ENCODE assay signal across 25 cellular contexts in genomic region chr16:50688867-50689266, GRCh38. TPM values are rescaled to one million over a fixed set of nuclear protein-coding genes. Genes with fewer than 3 reads are reported as not detected.
A peak's percentile ranks its signal among the peaks of the same experiment; 100 is the strongest.
DNase-seq lines count a peak whose midpoint lies in the region; ATAC-seq and TF ChIP-seq lines count a peak whose summit lies in the region.
"Had no signal": no experiment of that assay in that cellular context is flagged by ENCODE, and none has a peak within 500 bp of the region (broad histone marks: within the 10 kb centered on the region; RNA-seq: fewer than 3 reads in every experiment).

No MANE protein-coding gene starts in this region.

- no peak overlapping the region for H3K4me3 ChIP-seq in fibroblast of villous mesenchyme (ENCODE audit: low read depth, low read length)
- H3K4me3 ChIP-seq in upper lobe of right lung = no peak overlapping the region
- H3K4me3 ChIP-seq: Peyer's patch had no signal

- H3K27me3 ChIP-seq in upper lobe of right lung = no peaks in the 10 kb centered on the region
- H3K27me3 ChIP-seq: Peyer's patch had no signal

- peaks cover 25 to 35% (median 29%) of the 10 kb centered on the region in 3 donors for H3K4me1 Mint-ChIP-seq in IgD-negative memory B cell

- peaks cover 1% of the 10 kb centered on the region for H3K27me3 Mint-ChIP-seq in IgD-negative memory B cell

- peak overlapping the region in 2 of 3 donors; percentile 1 to 11 for H3K27ac Mint-ChIP-seq in IgD-negative memory B cell

- peak; percentile 52 for DNase-seq in CD1c-positive myeloid dendritic cell (ENCODE audit: extremely low spot score)
- DNase-seq in NOMO-1 treated with dmso at 0.1 percent for 144 hours (lab: John Stamatoyannopoulos, UW; ENCODE audit: unreplicated experiment) = peak; percentile 56
- DNase-seq in fibroblast of villous mesenchyme (ENCODE audit: low read depth) = peak; percentile 7
- no peak for DNase-seq in activated CD8-positive, alpha-beta memory T cell treated with anti-CD3 and anti-CD28 coated beads, Interleukin-2, amount 50 U/mL, for 4 hours
- no peak for DNase-seq in upper lobe of right lung
- no peak for DNase-seq in T-helper 9 cell
- DNase-seq: C1 segment of cervical spinal cord; CD8-positive, alpha-beta memory T cell; DMS 273 treated with DMSO at 0.1 percent for 48 hours; DND-41; H7; Karpas-422; NCI-H1092; NCI-H1436; NCI-H187 treated with DMSO at 0.1 percent for 48 hours; NCI-H2107; NCI-H524; NCI-H774; OCI-M1; Peyer's patch; SHP77 treated with DMSO at 0.1 percent for 48 hours had no signal

- no peak overlapping the region for H3K4me3 Mint-ChIP-seq in IgD-negative memory B cell
- H3K4me3 Mint-ChIP-seq: CD8-positive, alpha-beta memory T cell had no signal

- no peaks in the 10 kb centered on the region for H3K36me3 Mint-ChIP-seq in IgD-negative memory B cell
- H3K36me3 Mint-ChIP-seq: CD8-positive, alpha-beta memory T cell had no signal

- intact Hi-C loops in upper lobe of right lung (cut with DNase I) = no loop called here

- ATAC-seq in upper lobe of right lung (no peak), HG03469 (IDR thresholded peaks at IDR 0.05; ENCODE audit: unreplicated experiment) (no peak)

- no peaks in the 10 kb centered on the region for H3K9me3 ChIP-seq in upper lobe of right lung
- H3K9me3 ChIP-seq: Peyer's patch had no signal

- TF ChIP-seq CTCF in fibroblast of villous mesenchyme (IDR thresholded peaks at IDR 0.05; ENCODE audit: insufficient read depth, low read depth, low read length) = no peak
- TF ChIP-seq CTCF in upper lobe of right lung (IDR thresholded peaks at IDR 0.05) = no peak

- H3K4me1 ChIP-seq in upper lobe of right lung = peaks cover 17% of the 10 kb centered on the region

- H3K27ac ChIP-seq in upper lobe of right lung = no peak overlapping the region
- H3K27ac ChIP-seq: Peyer's patch had no signal

- H3K9me3 Mint-ChIP-seq in IgD-negative memory B cell = peaks cover 0 to 1% (median 0%) of the 10 kb centered on the region in 3 donors
- H3K9me3 Mint-ChIP-seq: CD8-positive, alpha-beta memory T cell had no signal

- H3K36me3 ChIP-seq in upper lobe of right lung = no peaks in the 10 kb centered on the region
- H3K36me3 ChIP-seq: Peyer's patch had no signal

RNA-seq across cellular contexts. Expression of gene NOD2, which starts 4.5 kb away (rescaled TPM):
- polyA plus RNA-seq in IgD-negative memory B cell = 0.86 TPM
- total RNA-seq in fibroblast of villous mesenchyme = not detected in 2 replicates
- total RNA-seq in upper lobe of right lung = 4.2 TPM
- total RNA-seq: A673, H7, HT-29 had no signal

RNA-seq across cellular contexts. Expression of gene SNX20, which starts 7.8 kb away (rescaled TPM):
- polyA plus RNA-seq in IgD-negative memory B cell = 44.6 TPM
- not detected in 2 replicates for total RNA-seq in fibroblast of villous mesenchyme
- total RNA-seq in upper lobe of right lung = 9.2 TPM
- total RNA-seq: A673, H7 had no signal

RNA-seq across cellular contexts. Expression of gene CYLD, which starts 53.0 kb away (rescaled TPM):
- polyA plus RNA-seq in IgD-negative memory B cell = 78.2 TPM
- total RNA-seq in fibroblast of villous mesenchyme (35.4 and 67.8 TPM in 2 replicates), upper lobe of right lung (48.3 TPM)

Comparison
In these comparisons a context has a peak if more than half of its experiments do, and no peak if none do; other contexts are left out.
1. DNase-seq: peak in CD1c-positive myeloid dendritic cell (single experiment), NOMO-1 treated with dmso at 0.1 percent for 144 hours (single experiment) and fibroblast of villous mesenchyme (single experiment); none in activated CD8-positive, alpha-beta memory T cell treated with anti-CD3 and anti-CD28 coated beads, Interleukin-2, amount 50 U/mL, for 4 hours (single experiment), upper lobe of right lung (single experiment) and T-helper 9 cell (single experiment).
2. RNA of gene SNX20, which starts 7.8 kb away (total RNA-seq): 9.2 TPM in upper lobe of right lung (single experiment); not detected in fibroblast of villous mesenchyme; every median in the first group is over 10 times any median in the second.